In the genomic region with DNA sequence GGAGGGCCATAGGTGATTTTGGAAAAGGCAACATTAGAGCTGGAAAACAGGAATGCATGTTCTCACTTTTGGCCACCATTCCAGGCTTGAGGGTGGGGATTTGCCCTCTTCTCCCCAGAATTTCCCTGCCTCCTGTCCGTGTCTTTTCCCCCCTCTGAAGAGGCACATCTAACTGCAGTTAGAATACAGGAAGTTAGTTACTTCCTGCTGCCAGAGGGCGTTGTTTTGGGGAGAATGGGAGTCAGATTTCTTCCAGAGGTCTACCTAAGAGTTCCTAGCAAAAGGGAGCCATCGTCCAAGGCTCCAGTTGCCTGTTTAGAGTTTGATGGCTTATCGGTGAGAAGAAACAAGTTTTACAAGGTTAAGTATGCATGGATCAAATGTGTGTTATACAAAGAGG, we compare ENCODE assay signal across 18 cellular contexts.
DNase-seq lines count a peak whose midpoint lies in the region; ATAC-seq and TF ChIP-seq lines count a peak whose summit lies in the region.
"Had no signal": no experiment of that assay in that cellular context is flagged by ENCODE, and none has a peak within 500 bp of the region (broad histone marks: within the 10 kb centered on the region; RNA-seq: fewer than 3 reads in every experiment).

No MANE protein-coding gene starts in this region.

- H3K9me2 ChIP-seq in GM23338 (ENCODE audit: insufficient read depth): peaks cover 13% of the 10 kb centered on the region

- DNase-seq in A673 (ENCODE audit: low spot score) (peak; percentile 9), GM23338 (ENCODE audit: low spot score) (peak; percentile 5), WTC11 (ENCODE audit: low spot score) (no peak), neural crest cell (ENCODE audit: low read depth, low spot score) (no peak), cerebellum (ENCODE audit: low spot score) (no peak), islet precursor cell (no peak)
- DNase-seq: ACHN; BE2C; C1 segment of cervical spinal cord; CD4-positive, CD25-positive, alpha-beta regulatory T cell; DMS153; DMS79; GDM1; HCEC 1CT; IMR-90; KBM-7 had no signal

- H3K4me1 ChIP-seq in A673 (ENCODE audit: insufficient read depth, low read length, poor library complexity, severe bottlenecking) (no peaks in the 10 kb centered on the region), GM23338 (ENCODE audit: insufficient read depth) (no peaks in the 10 kb centered on the region)
- H3K4me1 ChIP-seq: BE2C had no signal

- H3F3A ChIP-seq in GM23338 (replicated peaks; ENCODE audit: low read depth): no peaks in the 10 kb centered on the region

- peaks cover 9% of the 10 kb centered on the region for H3K4me1 Mint-ChIP-seq in GM23338
- peaks cover 21% of the 10 kb centered on the region for H3K4me1 Mint-ChIP-seq in WTC11
- H3K4me1 Mint-ChIP-seq in neural crest cell: no peaks in the 10 kb centered on the region
- no peaks in the 10 kb centered on the region for H3K4me1 Mint-ChIP-seq in activated T-helper 17 cell treated with anti-CD3 and anti-CD28 coated beads, Interleukin-2, amount 50 U/mL, for 72 hours
- H3K4me1 Mint-ChIP-seq: CD4-positive, CD25-positive, alpha-beta regulatory T cell had no signal

- no peak overlapping the region for H3K27ac ChIP-seq in A673 (ENCODE audit: low read depth, low read length, poor library complexity, severe bottlenecking)
- no peak overlapping the region for H3K27ac ChIP-seq in GM23338 (ENCODE audit: low read depth)
- H3K27ac ChIP-seq: HL-60 had no signal

- H3K36me3 ChIP-seq in A673 (ENCODE audit: insufficient read depth, low read length, poor library complexity, severe bottlenecking) (no peaks in the 10 kb centered on the region), GM23338 (ENCODE audit: insufficient read depth) (no peaks in the 10 kb centered on the region)
- H3K36me3 ChIP-seq: BE2C had no signal

- no peak overlapping the region for H3K4me2 ChIP-seq in GM23338

- POLR2A ChIA-PET in A673 (lab: Charles Lee; ENCODE audit: low non-redundant PET): no interaction called here
- POLR2A ChIA-PET in WTC11 (lab: Charles Lee): no interaction called here

- intact Hi-C loops in A673 (cut with micrococcal nuclease; ENCODE audit: unreplicated experiment): no loop called here

- H3K27ac Mint-ChIP-seq in GM23338: no peak overlapping the region
- H3K27ac Mint-ChIP-seq in WTC11: no peak overlapping the region
- peak overlapping the region; percentile 61 for H3K27ac Mint-ChIP-seq in neural crest cell (ENCODE audit: unreplicated experiment)
- H3K27ac Mint-ChIP-seq in activated T-helper 17 cell treated with anti-CD3 and anti-CD28 coated beads, Interleukin-2, amount 50 U/mL, for 72 hours: no peak overlapping the region
- H3K27ac Mint-ChIP-seq: CD4-positive, CD25-positive, alpha-beta regulatory T cell had no signal

- peak overlapping the region; percentile 21; the same call in 1 of the 2 replicates for H2AFZ ChIP-seq in GM23338

- H4K20me1 ChIP-seq in GM23338 (replicated peaks; ENCODE audit: insufficient read depth): no peaks in the 10 kb centered on the region

- CTCF ChIA-PET in A673 (lab: Charles Lee): interaction anchor here (0.5 kb wide), 1 partner anchor 496 kb away, joined by 3 read pairs; no protein-coding TSS in a partner anchor
- CTCF ChIA-PET in WTC11 (lab: Charles Lee): interaction anchor here (0.8 kb wide), 1 partner anchor 110 kb away, joined by 4 read pairs; no protein-coding TSS in a partner anchor

- H3K36me3 Mint-ChIP-seq in GM23338 (ENCODE audit: low read depth) (no peaks in the 10 kb centered on the region), WTC11 (no peaks in the 10 kb centered on the region), neural crest cell (ENCODE audit: low read depth) (no peaks in the 10 kb centered on the region)
- H3K36me3 Mint-ChIP-seq in activated T-helper 17 cell treated with anti-CD3 and anti-CD28 coated beads, Interleukin-2, amount 50 U/mL, for 72 hours (ENCODE audit: low read depth): no peaks in the 10 kb centered on the region
- H3K36me3 Mint-ChIP-seq: CD4-positive, CD25-positive, alpha-beta regulatory T cell had no signal

- H3K4me3 ChIP-seq in A673 (ENCODE audit: low read depth, low read length, poor library complexity, severe bottlenecking) (no peak overlapping the region), GM23338 (no peak overlapping the region)

- no TSS peak for BruUV-seq in A673 (replicated peaks; lab: Mats Ljungman, UMichigan)

- no peaks in the 10 kb centered on the region for H3K9me3 ChIP-seq in A673 (ENCODE audit: low read depth, low read length, poor library complexity, severe bottlenecking)
- H3K9me3 ChIP-seq: BE2C had no signal

- no peaks in the 10 kb centered on the region for H3K79me2 ChIP-seq in GM23338 (replicated peaks; ENCODE audit: insufficient read depth)

- H3K27me3 Mint-ChIP-seq in GM23338 (ENCODE audit: insufficient read depth, low read depth, poor library complexity) (peaks cover 4% of the 10 kb centered on the region), WTC11 (ENCODE audit: low read depth) (no peaks in the 10 kb centered on the region), neural crest cell (ENCODE audit: low read depth) (no peaks in the 10 kb centered on the region)
- H3K27me3 Mint-ChIP-seq in activated T-helper 17 cell treated with anti-CD3 and anti-CD28 coated beads, Interleukin-2, amount 50 U/mL, for 72 hours: no peaks in the 10 kb centered on the region
- H3K27me3 Mint-ChIP-seq: CD4-positive, CD25-positive, alpha-beta regulatory T cell had no signal

- TF ChIP-seq CTCF in A673 (conservative IDR thresholded peaks at IDR 0.05; ENCODE audit: low read depth, low read length) (no peak), GM23338 (conservative IDR thresholded peaks at IDR 0.05; ENCODE audit: low read depth in 2 of 2) (0 out of 4 replicates have a peak, but pooled peaks of 1 of the 2 experiments have one; percentile 1), WTC11 (IDR thresholded peaks at IDR 0.05) (no peak), neural crest cell (conservative IDR thresholded peaks at IDR 0.05) (no peak)

- no peak for ATAC-seq in GM23338
- peak; percentile 65; the same call in 1 of the 2 replicates for ATAC-seq in WTC11
- no peak for ATAC-seq in activated T-helper 17 cell treated with anti-CD3 and anti-CD28 coated beads, Interleukin-2, amount 50 U/mL, for 72 hours (replicated peaks)

- H3K4me3 Mint-ChIP-seq in GM23338: no peak overlapping the region
- no peak overlapping the region for H3K4me3 Mint-ChIP-seq in WTC11
- no peak overlapping the region for H3K4me3 Mint-ChIP-seq in neural crest cell
- no peak overlapping the region for H3K4me3 Mint-ChIP-seq in activated T-helper 17 cell treated with anti-CD3 and anti-CD28 coated beads, Interleukin-2, amount 50 U/mL, for 72 hours
- H3K4me3 Mint-ChIP-seq: CD4-positive, CD25-positive, alpha-beta regulatory T cell had no signal

- H3K27me3 ChIP-seq in A673 (replicated peaks; ENCODE audit: insufficient read depth, low read depth, low read length, poor library complexity) (no peaks in the 10 kb centered on the region), GM23338 (ENCODE audit: insufficient read depth) (no peaks in the 10 kb centered on the region)
- H3K27me3 ChIP-seq: BE2C had no signal

- H3K9me3 Mint-ChIP-seq in GM23338 (no peaks in the 10 kb centered on the region), WTC11 (peaks cover 12% of the 10 kb centered on the region), neural crest cell (peaks cover 2% of the 10 kb centered on the region)
- no peaks in the 10 kb centered on the region for H3K9me3 Mint-ChIP-seq in activated T-helper 17 cell treated with anti-CD3 and anti-CD28 coated beads, Interleukin-2, amount 50 U/mL, for 72 hours
- H3K9me3 Mint-ChIP-seq: CD4-positive, CD25-positive, alpha-beta regulatory T cell had no signal

TF ChIP-seq in WTC11, 78 proteins besides CTCF, POLR2A, EP300 and RAD21 (continues in another document):
- TF ChIP-seq, protein P1, sequence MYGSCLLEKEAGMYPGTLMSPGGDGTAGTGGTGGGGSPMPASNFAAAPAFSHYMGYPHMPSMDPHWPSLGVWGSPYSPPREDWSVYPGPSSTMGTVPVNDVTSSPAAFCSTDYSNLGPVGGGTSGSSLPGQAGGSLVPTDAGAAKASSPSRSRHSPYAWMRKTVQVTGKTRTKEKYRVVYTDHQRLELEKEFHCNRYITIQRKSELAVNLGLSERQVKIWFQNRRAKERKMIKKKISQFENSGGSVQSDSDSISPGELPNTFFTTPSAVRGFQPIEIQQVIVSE (CRISPR knock-in tag; IDR thresholded peaks at IDR 0.05; ENCODE audit: borderline replicate concordance): no peak
- TF ChIP-seq MYBL2 (CRISPR knock-in tag; IDR thresholded peaks at IDR 0.05) (no peak), SP1 (CRISPR knock-in tag; conservative IDR thresholded peaks at IDR 0.05) (no peak), NFE2L1 (CRISPR knock-in tag; IDR thresholded peaks at IDR 0.05) (no peak), NFYB (CRISPR knock-in tag; conservative IDR thresholded peaks at IDR 0.05; ENCODE audit: low read depth) (no peak), CBFB (CRISPR knock-in tag; IDR thresholded peaks at IDR 0.05; ENCODE audit: low read depth) (no peak), KAT7 (CRISPR knock-in tag; IDR thresholded peaks at IDR 0.05; ENCODE audit: borderline replicate concordance) (no peak), NR1H2 (CRISPR knock-in tag; IDR thresholded peaks at IDR 0.05) (no peak)
- TF ChIP-seq, protein P2, sequence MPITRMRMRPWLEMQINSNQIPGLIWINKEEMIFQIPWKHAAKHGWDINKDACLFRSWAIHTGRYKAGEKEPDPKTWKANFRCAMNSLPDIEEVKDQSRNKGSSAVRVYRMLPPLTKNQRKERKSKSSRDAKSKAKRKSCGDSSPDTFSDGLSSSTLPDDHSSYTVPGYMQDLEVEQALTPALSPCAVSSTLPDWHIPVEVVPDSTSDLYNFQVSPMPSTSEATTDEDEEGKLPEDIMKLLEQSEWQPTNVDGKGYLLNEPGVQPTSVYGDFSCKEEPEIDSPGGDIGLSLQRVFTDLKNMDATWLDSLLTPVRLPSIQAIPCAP (CRISPR knock-in tag; IDR thresholded peaks at IDR 0.05): no peak
- TF ChIP-seq, protein P3, sequence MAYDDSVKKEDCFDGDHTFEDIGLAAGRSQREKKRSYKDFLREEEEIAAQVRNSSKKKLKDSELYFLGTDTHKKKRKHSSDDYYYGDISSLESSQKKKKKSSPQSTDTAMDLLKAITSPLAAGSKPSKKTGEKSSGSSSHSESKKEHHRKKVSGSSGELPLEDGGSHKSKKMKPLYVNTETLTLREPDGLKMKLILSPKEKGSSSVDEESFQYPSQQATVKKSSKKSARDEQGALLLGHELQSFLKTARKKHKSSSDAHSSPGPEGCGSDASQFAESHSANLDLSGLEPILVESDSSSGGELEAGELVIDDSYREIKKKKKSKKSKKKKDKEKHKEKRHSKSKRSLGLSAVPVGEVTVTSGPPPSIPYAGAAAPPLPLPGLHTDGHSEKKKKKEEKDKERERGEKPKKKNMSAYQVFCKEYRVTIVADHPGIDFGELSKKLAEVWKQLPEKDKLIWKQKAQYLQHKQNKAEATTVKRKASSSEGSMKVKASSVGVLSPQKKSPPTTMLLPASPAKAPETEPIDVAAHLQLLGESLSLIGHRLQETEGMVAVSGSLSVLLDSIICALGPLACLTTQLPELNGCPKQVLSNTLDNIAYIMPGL (CRISPR knock-in tag; IDR thresholded peaks at IDR 0.05): no peak

Comparison
In these comparisons a context has a peak if more than half of its experiments do, and no peak if none do; other contexts are left out.
1. DNase-seq: peak in A673 (single experiment) and GM23338 (single experiment); none in WTC11 (single experiment), neural crest cell (single experiment), cerebellum (single experiment) and islet precursor cell (single experiment).